Comparison of ENCODE assay signal across 9 cellular contexts in the genomic region with DNA sequence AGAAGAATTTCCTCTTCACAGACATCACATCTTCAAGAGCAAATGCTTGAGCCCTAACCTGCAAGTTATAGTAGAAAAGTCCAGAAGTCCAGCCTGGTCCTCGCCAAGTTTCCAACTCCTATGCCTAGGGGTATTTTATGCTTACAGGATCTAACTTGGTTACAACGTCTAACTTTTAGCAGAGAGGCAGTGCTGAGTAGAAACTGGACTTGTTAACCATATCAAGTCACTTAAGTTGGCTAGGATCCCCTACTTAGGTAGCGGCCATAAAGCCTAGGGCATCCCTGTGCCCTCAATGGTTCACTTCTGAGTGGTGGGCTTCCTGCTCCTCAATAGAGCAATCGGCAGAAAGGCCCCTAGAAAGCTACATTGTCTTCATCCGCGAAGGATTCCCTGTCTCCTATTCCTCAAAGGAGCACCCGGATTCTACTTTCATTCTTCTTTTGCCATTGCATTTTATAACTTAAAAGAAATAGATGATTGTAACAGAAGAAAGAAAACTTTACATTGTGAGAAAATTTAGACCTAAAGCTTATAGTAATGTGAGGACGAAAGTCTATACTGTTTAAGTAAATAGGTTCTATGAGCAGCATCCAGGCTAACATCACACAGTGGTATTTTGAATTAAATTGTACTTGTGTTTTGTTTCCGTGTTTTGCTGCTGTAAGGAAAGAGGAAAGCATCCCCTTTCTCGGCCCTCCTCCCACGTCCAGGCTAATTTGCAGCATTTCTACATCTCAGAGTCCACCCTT. TPM values are rescaled to one million over a fixed set of nuclear protein-coding genes. Genes with fewer than 3 reads are reported as not detected.
A peak's percentile ranks its signal among the peaks of the same experiment; 100 is the strongest.
DNase-seq lines count a peak whose midpoint lies in the region; ATAC-seq, FAIRE-seq and TF ChIP-seq lines count a peak whose summit lies in the region.
"Had no signal": no experiment of that assay in that cellular context is flagged by ENCODE, and none has a peak within 500 bp of the region (broad histone marks: within the 10 kb centered on the region; RNA-seq: fewer than 3 reads in every experiment).

No MANE protein-coding gene starts in this region.

- H3K27me3 Mint-ChIP-seq in activated CD4-positive, alpha-beta T cell treated with anti-CD3 and anti-CD28 coated beads, Interleukin-2, amount 10 ng/mL, durations not matched to agents 7 days and 5 days, result peaks cover 34% of the 10 kb centered on the region
- H3K27me3 Mint-ChIP-seq in activated naive CD8-positive, alpha-beta T cell treated with anti-CD3 and anti-CD28 coated beads, Interleukin-2, amount 50 U/mL, for 24 hours, result peaks cover 25% of the 10 kb centered on the region

- CTCF ChIA-PET in activated CD4-positive, alpha-beta T cell treated with anti-CD3 and anti-CD28 coated beads, Interleukin-2, amount 10 ng/mL, durations not matched to agents 7 days and 5 days (lab: Charles Lee), result interaction anchor here (1.1 to 1.4 kb wide), 3 partner anchors 13 to 17 kb away, joined by 3 read pairs; no protein-coding TSS in a partner anchor

- POLR2A ChIA-PET in activated CD4-positive, alpha-beta T cell treated with anti-CD3 and anti-CD28 coated beads, Interleukin-2, amount 10 ng/mL, durations not matched to agents 7 days and 5 days (lab: Charles Lee), result no interaction called here

- H3K36me3 ChIP-seq in kidney (ENCODE audit: control insufficient read depth in 1 of 2, insufficient read depth in 2 of 2, low read length in 2 of 2) (no peaks in the 10 kb centered on the region), subcutaneous abdominal adipose tissue (ENCODE audit: control insufficient read depth in 5 of 5, insufficient read depth in 5 of 5, low read length in 5 of 5) (no peaks in the 10 kb centered on the region)

- H3K9me3 Mint-ChIP-seq in activated CD4-positive, alpha-beta T cell treated with anti-CD3 and anti-CD28 coated beads, Interleukin-2, amount 10 ng/mL, durations not matched to agents 7 days and 5 days, result no peaks in the 10 kb centered on the region
- no peaks in the 10 kb centered on the region for H3K9me3 Mint-ChIP-seq in activated naive CD8-positive, alpha-beta T cell treated with anti-CD3 and anti-CD28 coated beads, Interleukin-2, amount 50 U/mL, for 24 hours

- FAIRE-seq in kidney (lab: Jason Lieb, UNC), result no peak
- FAIRE-seq: urothelium cell line had no signal

- H3K27ac ChIP-seq in kidney (ENCODE audit: low read depth in 2 of 2, low read length in 2 of 2) (no peak overlapping the region), subcutaneous abdominal adipose tissue (ENCODE audit: low read depth, low read length) (peak overlapping the region; percentile 89)

- H3K4me3 Mint-ChIP-seq in activated CD4-positive, alpha-beta T cell treated with anti-CD3 and anti-CD28 coated beads, Interleukin-2, amount 10 ng/mL, durations not matched to agents 7 days and 5 days, result peak overlapping the region; percentile 99
- H3K4me3 Mint-ChIP-seq in activated naive CD8-positive, alpha-beta T cell treated with anti-CD3 and anti-CD28 coated beads, Interleukin-2, amount 50 U/mL, for 24 hours, result peak overlapping the region; percentile 98

- H3K27me3 ChIP-seq in subcutaneous abdominal adipose tissue (ENCODE audit: control insufficient read depth in 5 of 5, insufficient read depth in 4 of 5, low read length in 5 of 5), result peaks cover 0 to 11% (median 0%) of the 10 kb centered on the region in 5 donors

- H3K4me1 ChIP-seq in kidney (ENCODE audit: control insufficient read depth in 1 of 2, insufficient read depth in 1 of 2, low read depth in 1 of 2, low read length in 2 of 2), result peaks cover 4 to 5% of the 10 kb centered on the region in 2 donors
- H3K4me1 ChIP-seq in subcutaneous abdominal adipose tissue (ENCODE audit: control insufficient read depth in 5 of 5, insufficient read depth in 5 of 5, low read length in 5 of 5), result peaks cover 2 to 40% (median 28%) of the 10 kb centered on the region in 5 donors

- peak overlapping the region; percentile 20 for H3K27ac Mint-ChIP-seq in activated CD4-positive, alpha-beta T cell treated with anti-CD3 and anti-CD28 coated beads, Interleukin-2, amount 10 ng/mL, durations not matched to agents 7 days and 5 days
- H3K27ac Mint-ChIP-seq in activated naive CD8-positive, alpha-beta T cell treated with anti-CD3 and anti-CD28 coated beads, Interleukin-2, amount 50 U/mL, for 24 hours, result peak overlapping the region; percentile 97

- TF ChIP-seq CTCF in kidney (IDR thresholded peaks at IDR 0.05; ENCODE audit: borderline replicate concordance, extremely low read depth, insufficient read depth), result no peak

- intact Hi-C loops in kidney (cut with DNase I), result no loop called here

- H3K9ac ChIP-seq in kidney (ENCODE audit: low read length in 2 of 2) (peak overlapping the region; percentile 74 to 83), subcutaneous abdominal adipose tissue (ENCODE audit: low read length in 5 of 5) (peak overlapping the region in 3 of 5 donors; percentile 71 to 79 (median 73))

- no peak for DNase-seq in activated CD4-positive, alpha-beta T cell treated with anti-CD3 and anti-CD28 coated beads, Interleukin-2, amount 10 ng/mL, durations not matched to agents 7 days and 5 days
- DNase-seq in activated CD4-positive, alpha-beta T cell treated with anti-CD3 and anti-CD28 coated beads for 48 hours, result no peak
- DNase-seq in activated naive CD8-positive, alpha-beta T cell treated with anti-CD3 and anti-CD28 coated beads, Interleukin-2, amount 50 U/mL, for 24 hours, result no peak
- no peak for DNase-seq in kidney
- no peak for DNase-seq in stimulated activated CD4-positive, alpha-beta T cell treated with anti-CD3 and anti-CD28 coated beads, Interleukin-12 subunit alpha, Interleukin-12 subunit beta, amount 100 ng/mL, for 4 hours
- DNase-seq in GF-D8 (lab: John Stamatoyannopoulos, UW), result no peak

- H3K9me3 ChIP-seq in kidney (ENCODE audit: control insufficient read depth in 1 of 2, low read length in 2 of 2) (no peaks in the 10 kb centered on the region), subcutaneous abdominal adipose tissue (ENCODE audit: control insufficient read depth in 5 of 5, low read length in 5 of 5) (no peaks in the 10 kb centered on the region)

- peaks cover 21% of the 10 kb centered on the region for H3K36me3 Mint-ChIP-seq in activated CD4-positive, alpha-beta T cell treated with anti-CD3 and anti-CD28 coated beads, Interleukin-2, amount 10 ng/mL, durations not matched to agents 7 days and 5 days (ENCODE audit: low read depth)
- peaks cover 15% of the 10 kb centered on the region for H3K36me3 Mint-ChIP-seq in activated naive CD8-positive, alpha-beta T cell treated with anti-CD3 and anti-CD28 coated beads, Interleukin-2, amount 50 U/mL, for 24 hours (ENCODE audit: low read depth)

- ATAC-seq in activated naive CD8-positive, alpha-beta T cell treated with anti-CD3 and anti-CD28 coated beads, Interleukin-2, amount 50 U/mL, for 24 hours, result no peak
- no peak for ATAC-seq in GM21737 (IDR thresholded peaks at IDR 0.05; ENCODE audit: unreplicated experiment)

- H3K4me1 Mint-ChIP-seq in activated CD4-positive, alpha-beta T cell treated with anti-CD3 and anti-CD28 coated beads, Interleukin-2, amount 10 ng/mL, durations not matched to agents 7 days and 5 days, result peaks cover 38% of the 10 kb centered on the region
- H3K4me1 Mint-ChIP-seq in activated naive CD8-positive, alpha-beta T cell treated with anti-CD3 and anti-CD28 coated beads, Interleukin-2, amount 50 U/mL, for 24 hours, result peaks cover 51% of the 10 kb centered on the region

- H3K4me3 ChIP-seq in kidney (ENCODE audit: low read length in 2 of 2) (peak overlapping the region; percentile 83 to 93), subcutaneous abdominal adipose tissue (ENCODE audit: low read depth in 1 of 5, low read length in 5 of 5) (peak overlapping the region; percentile 82 to 97 (median 86))

RNA-seq across cellular contexts. Expression of a gene that starts 1.3 kb away (rescaled TPM):
- total RNA-seq in activated CD4-positive, alpha-beta T cell treated with anti-CD3 and anti-CD28 coated beads, Interleukin-2, amount 10 ng/mL, durations not matched to agents 7 days and 5 days, result 10 to 100 TPM; 51.8 to 57.4 TPM
- total RNA-seq in kidney, result 42.4 TPM
- 11.2 TPM for polyA plus RNA-seq in kidney (ENCODE audit: insufficient read depth, low read depth, low replicate concordance)
